Comparison of ENCODE assay signal across 8 cellular contexts in genomic region chr19:43934055-43934984, GRCh38. TPM values are rescaled to one million over a fixed set of nuclear protein-coding genes. Genes with fewer than 3 reads are reported as not detected.
A peak's percentile ranks its signal among the peaks of the same experiment; 100 is the strongest.
DNase-seq lines count a peak whose midpoint lies in the region; ATAC-seq, FAIRE-seq and TF ChIP-seq lines count a peak whose summit lies in the region.

No MANE protein-coding gene starts in this region.

- peak overlapping the region; percentile 90 for H3K4me3 ChIP-seq in WERI-Rb-1 (ENCODE audit: low read depth, low read length)
- H3K4me3 ChIP-seq in gastroesophageal sphincter: peak overlapping the region; percentile 70 to 71

- H3K27ac ChIP-seq in 22Rv1 (peak overlapping the region; percentile 69), WERI-Rb-1 (peak overlapping the region; percentile 90), gastroesophageal sphincter (peak overlapping the region; percentile 58 to 93 (median 88))

- H3K27me3 ChIP-seq in WERI-Rb-1 (ENCODE audit: insufficient read depth, low read depth, severe bottlenecking) (no peaks in the 10 kb centered on the region), gastroesophageal sphincter (no peaks in the 10 kb centered on the region)

- H3K36me3 ChIP-seq in WERI-Rb-1: peaks cover 40% of the 10 kb centered on the region
- peaks cover 7 to 40% of the 10 kb centered on the region in 2 donors for H3K36me3 ChIP-seq in gastroesophageal sphincter

- no peak for TF ChIP-seq CTCF in 22Rv1 (IDR thresholded peaks at IDR 0.05)
- 0 out of 2 replicates have a peak, but pooled peaks have one; percentile 7 for TF ChIP-seq CTCF in WERI-Rb-1 (IDR thresholded peaks at IDR 0.05; ENCODE audit: low read depth, low read length)
- no peak for TF ChIP-seq CTCF in gastroesophageal sphincter (IDR thresholded peaks at IDR 0.05)

- TF ChIP-seq EP300 in gastroesophageal sphincter (IDR thresholded peaks at IDR 0.05): no peak

- WGBS in gastroesophageal sphincter (ENCODE audit: low coverage in 1 of 2), 2 donors: 2 to 5% methylated on average over 11 to 13 of the region's 15 CpGs

- peak; percentile 16 for FAIRE-seq in GM12891 (lab: Jason Lieb, UNC)

- H3K9me3 ChIP-seq in WERI-Rb-1 (ENCODE audit: severe bottlenecking): no peaks in the 10 kb centered on the region
- H3K9me3 ChIP-seq in gastroesophageal sphincter: peaks cover 0 to 2% (median 0%) of the 10 kb centered on the region in 3 donors

- TF ChIP-seq POLR2A in GM12891 (IDR thresholded peaks at IDR 0.05; ENCODE audit: low read depth, low read length) (no peak), gastroesophageal sphincter (IDR thresholded peaks at IDR 0.05) (no peak)

- ATAC-seq in gastroesophageal sphincter (no peak), HG03521 (IDR thresholded peaks at IDR 0.05; ENCODE audit: unreplicated experiment) (no peak), HG03095 (IDR thresholded peaks at IDR 0.05; ENCODE audit: unreplicated experiment) (no peak)

- DNase-seq in GM12891 (ENCODE audit: insufficient read length, low spot score) (no peak), WERI-Rb-1 (no peak), renal cortical epithelial cell (ENCODE audit: low read depth) (peak; percentile 13)
- no peak for DNase-seq in central memory CD4-positive, alpha-beta T cell

- H3K4me1 ChIP-seq in gastroesophageal sphincter: peaks cover 4 to 30% (median 7%) of the 10 kb centered on the region in 3 donors

TF ChIP-seq in GM12891, 5 proteins besides CTCF, POLR2A, EP300 and RAD21:
- TF ChIP-seq SPI1 (IDR thresholded peaks at IDR 0.05; ENCODE audit: low read depth, low read length) (no peak), TAF1 (IDR thresholded peaks at IDR 0.05; ENCODE audit: low read depth, low read length) (no peak), PAX5 (IDR thresholded peaks at IDR 0.05; ENCODE audit: insufficient read depth, low read length, severe bottlenecking) (no peak), POLR2AphosphoS5 (IDR thresholded peaks at IDR 0.05; ENCODE audit: low read depth, low read length) (no peak), POU2F2 (IDR thresholded peaks at IDR 0.05; ENCODE audit: low read depth, low read length) (no peak)

RNA-seq across cellular contexts. Expression of gene ZNF45, which starts 0.8 kb away (rescaled TPM):
- 8.4 TPM for polyA plus RNA-seq in GM12891 (2012; ENCODE audit: low read depth, missing spikeins)
- total RNA-seq in gastroesophageal sphincter: 10 to 100 TPM in 3 of 4 donors, 1 to 10 TPM in 1; 9.7 to 16.7 (median 12.0) TPM
- 12.3 and 24.2 TPM in 2 replicates for total RNA-seq in renal cortical epithelial cell

RNA-seq across cellular contexts. Expression of gene ZNF221, which starts 16.7 kb away (rescaled TPM):
- 0.76 TPM for polyA plus RNA-seq in GM12891 (2012; ENCODE audit: low read depth, missing spikeins)
- total RNA-seq in gastroesophageal sphincter (10 to 100 TPM in 1 of 4 donors, 1 to 10 TPM in 3; 4.2 to 14.3 (median 6.2) TPM), renal cortical epithelial cell (4.0 and 13.7 TPM in 2 replicates)

RNA-seq across cellular contexts. Expression of gene ZNF155, which starts 49.7 kb away (rescaled TPM):
- polyA plus RNA-seq in GM12891 (2012; ENCODE audit: low read depth, missing spikeins): 3.7 TPM
- total RNA-seq in gastroesophageal sphincter: 1 to 10 TPM; 6.2 to 6.9 (median 6.4) TPM
- 7.6 and 11.9 TPM in 2 replicates for total RNA-seq in renal cortical epithelial cell

RNA-seq across cellular contexts. Expression of gene ZNF404, which starts 50.6 kb away (rescaled TPM):
- 3.5 TPM for polyA plus RNA-seq in GM12891 (2012; ENCODE audit: low read depth, missing spikeins)
- total RNA-seq in gastroesophageal sphincter (1 to 10 TPM; 2.3 to 5.0 (median 3.9) TPM), renal cortical epithelial cell (2.6 and 6.0 TPM in 2 replicates)
